In genomic region chr3:106711650-106712049, GRCh38 we compare ENCODE assay signal across 21 cellular contexts.
DNase-seq lines count a peak whose midpoint lies in the region; ATAC-seq and TF ChIP-seq lines count a peak whose summit lies in the region.
"Had no signal": no experiment of that assay in that cellular context is flagged by ENCODE, and none has a peak within 500 bp of the region (broad histone marks: within the 10 kb centered on the region; RNA-seq: fewer than 3 reads in every experiment).

No MANE protein-coding gene starts in this region.

- peaks cover 12% of the 10 kb centered on the region for H3K9me3 Mint-ChIP-seq in nephron

- H3K27me3 ChIP-seq in BJ (ENCODE audit: control insufficient read depth, insufficient read depth, low read length), result no peaks in the 10 kb centered on the region
- no peaks in the 10 kb centered on the region for H3K27me3 ChIP-seq in brain microvascular endothelial cell (replicated peaks)
- H3K27me3 ChIP-seq: BLaER1 treated with 17β-estradiol and CSF1 and Interleukin-3, amounts not matched to agents 10 nM and 100 nM; testis had no signal

- H3K4me3 ChIP-seq in BJ (ENCODE audit: low read depth, low read length), result no peak overlapping the region
- H3K4me3 ChIP-seq in brain microvascular endothelial cell (ENCODE audit: low read depth, low read length), result no peak overlapping the region
- H3K4me3 ChIP-seq: BLaER1 treated with 17β-estradiol and CSF1 and Interleukin-3, amounts not matched to agents 10 nM and 100 nM; mucosa of descending colon; testis had no signal

- no peaks in the 10 kb centered on the region for H3K36me3 Mint-ChIP-seq in nephron (ENCODE audit: low read depth)

- CTCF ChIA-PET in BJ (lab: Yijun Ruan, JAX), result no interaction called here

- TF ChIP-seq CTCF in BJ (IDR thresholded peaks at IDR 0.05; ENCODE audit: insufficient read depth, low read depth, low read length) (no peak), brain microvascular endothelial cell (IDR thresholded peaks at IDR 0.05; ENCODE audit: low read depth, low read length, missing control alignments) (no peak), nephron (IDR thresholded peaks at IDR 0.05; ENCODE audit: unreplicated experiment in 3 of 3) (no peak)

- H3K4me1 Mint-ChIP-seq in nephron, result peaks cover 5% of the 10 kb centered on the region

- ATAC-seq in HG03378 (IDR thresholded peaks at IDR 0.05; ENCODE audit: unreplicated experiment), result no peak
- ATAC-seq: HepG2, mucosa of descending colon had no signal

- intact Hi-C loops in posterior vena cava (cut with DNase I), result no loop called here

- peak overlapping the region; percentile 46 for H3K27ac ChIP-seq in KOPT-K1 (ENCODE audit: low read depth, low read length, poor library complexity, severe bottlenecking)
- peak overlapping the region; percentile 26 for H3K27ac ChIP-seq in brain microvascular endothelial cell
- H3K27ac ChIP-seq: BLaER1 treated with 17β-estradiol and CSF1 and Interleukin-3, amounts not matched to agents 10 nM and 100 nM; testis; VCaP had no signal

- DNase-seq in BJ (ENCODE audit: low read depth) (peak; percentile 31), brain microvascular endothelial cell (no peak), NCI-H1694 (lab: John Stamatoyannopoulos, UW) (no peak), SK-N-DZ (ENCODE audit: low spot score) (no peak), posterior vena cava (ENCODE audit: low spot score) (no peak)
- DNase-seq: activated gamma-delta T cell treated with Interleukin-2 at 50 U/mL for 16 hours; DMS79; effector CD8-positive, alpha-beta T cell; islet precursor cell; mucosa of descending colon; NCI-H510A treated with DMSO at 0.1 percent for 48 hours; OCI-M1; testis had no signal

- H3K27me3 Mint-ChIP-seq in nephron (ENCODE audit: low read depth), result no peaks in the 10 kb centered on the region
- H3K27me3 Mint-ChIP-seq: brain, progenitor cell of endocrine pancreas had no signal

- H3K4me3 Mint-ChIP-seq in nephron, result no peak overlapping the region
- H3K4me3 Mint-ChIP-seq: brain had no signal

- H3K27ac Mint-ChIP-seq in nephron, result peak overlapping the region; percentile 59 to 71 (median 63)
- H3K27ac Mint-ChIP-seq: brain, progenitor cell of endocrine pancreas had no signal

- POLR2A ChIA-PET in BJ (lab: Charles Lee), result interaction anchor here (0.5 to 0.6 kb wide), 2 partner anchors 11 to 15 kb away, joined by 4 to 10 read pairs; no protein-coding TSS in a partner anchor

- in situ Hi-C loops in brain microvascular endothelial cell (cut with HindIII; ENCODE audit: low pct_ligation_motif_present, low sequenced_read_pairs), result no loop called here

- peaks cover 5% of the 10 kb centered on the region for H3K9me3 ChIP-seq in KOPT-K1 (ENCODE audit: insufficient read depth, low read length, poor library complexity, severe bottlenecking)
- H3K9me3 ChIP-seq: BLaER1 treated with 17β-estradiol and CSF1 and Interleukin-3, amounts not matched to agents 10 nM and 100 nM; mucosa of descending colon; testis had no signal

- H3K36me3 ChIP-seq in BJ (ENCODE audit: control insufficient read depth, insufficient read depth, low read length), result no peaks in the 10 kb centered on the region
- H3K36me3 ChIP-seq in KOPT-K1 (ENCODE audit: insufficient read depth, low read length), result no peaks in the 10 kb centered on the region
- H3K36me3 ChIP-seq in brain microvascular endothelial cell (replicated peaks), result no peaks in the 10 kb centered on the region
- H3K36me3 ChIP-seq: BLaER1 treated with 17β-estradiol and CSF1 and Interleukin-3, amounts not matched to agents 10 nM and 100 nM had no signal
